Comparison of ENCODE assay signal across 10 cellular contexts in the genomic region with DNA sequence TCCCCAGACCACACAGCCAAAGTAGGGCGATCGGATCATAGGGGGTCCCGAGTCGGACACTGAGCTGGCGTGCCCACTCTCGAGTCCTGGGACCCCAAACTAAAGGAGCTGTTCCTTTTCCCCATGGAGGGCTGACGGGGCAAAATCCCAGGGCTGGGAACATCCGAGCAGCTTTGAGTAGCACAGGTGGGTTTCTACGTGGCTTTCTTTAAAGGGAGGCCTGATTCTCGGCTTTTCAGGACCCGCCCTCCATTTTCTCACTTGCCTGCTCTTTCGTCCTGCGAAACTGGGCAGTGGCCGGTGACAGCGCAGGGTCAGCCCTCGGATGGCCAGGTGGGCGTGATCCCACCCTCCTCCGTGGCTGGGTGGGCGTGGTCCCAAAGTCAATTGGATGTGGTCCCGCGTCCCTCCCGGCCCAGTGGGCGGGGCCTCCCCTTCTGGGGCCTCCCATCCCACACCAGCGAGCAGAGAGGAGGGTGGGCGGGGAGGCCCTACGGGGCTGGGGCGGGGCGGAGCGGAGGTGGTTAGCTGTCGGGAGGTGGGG. TPM values are rescaled to one million over a fixed set of nuclear protein-coding genes. Genes with fewer than 3 reads are reported as not detected.
A peak's percentile ranks its signal among the peaks of the same experiment; 100 is the strongest.
DNase-seq lines count a peak whose midpoint lies in the region; ATAC-seq and TF ChIP-seq lines count a peak whose summit lies in the region.
"Had no signal": no experiment of that assay in that cellular context is flagged by ENCODE, and none has a peak within 500 bp of the region (broad histone marks: within the 10 kb centered on the region; RNA-seq: fewer than 3 reads in every experiment).

No MANE protein-coding gene starts in this region.

- in situ Hi-C loops in GM13976 (cut with MboI; ENCODE audit: low sequenced_read_pairs, unreplicated experiment): no loop called here

- no peaks in the 10 kb centered on the region for H3K9me3 ChIP-seq in adrenal gland (replicated peaks in 1 of 3)

- 20 to 63% (median 22%) methylated on average over 5 to 30 of the region's 30 CpGs for WGBS in adrenal gland, 4 donors

- ATAC-seq in left ventricle myocardium superior (peak; percentile 69), GM21576 (IDR thresholded peaks at IDR 0.05; ENCODE audit: unreplicated experiment) (no peak)

- peaks cover 12 to 30% of the 10 kb centered on the region in 2 donors for H3K4me1 ChIP-seq in adrenal gland (replicated peaks in 1 of 2)

- H3K4me3 ChIP-seq in adrenal gland: peak overlapping the region in 1 of 4 donors; percentile 18

- intact Hi-C loops in adrenal gland (cut with DNase I): no loop called here
- intact Hi-C loops in left ventricle myocardium superior (cut with micrococcal nuclease): no loop called here
- intact Hi-C loops in posterior vena cava (cut with DNase I): no loop called here

- TF ChIP-seq POLR2A in adrenal gland (IDR thresholded peaks at IDR 0.05): peak; percentile 28 to 82

- TF ChIP-seq CTCF in adrenal gland (IDR thresholded peaks at IDR 0.05): no peak
- no peak for TF ChIP-seq CTCF in GM13976 (IDR thresholded peaks at IDR 0.05; ENCODE audit: borderline replicate concordance, control extremely low read depth, extremely low read depth, insufficient read depth, missing control alignments)

- peak overlapping the region; percentile 67 to 81 (median 80) for H3K27ac ChIP-seq in adrenal gland
- H3K27ac ChIP-seq: VCaP had no signal

- H3K36me3 ChIP-seq in adrenal gland (replicated peaks in 1 of 2): peaks cover 0 to 9% of the 10 kb centered on the region in 2 donors

- H3K27me3 ChIP-seq in adrenal gland: no peaks in the 10 kb centered on the region

- peak; percentile 32 for DNase-seq in EH (ENCODE audit: low read depth)
- DNase-seq in adrenal gland: peak; percentile 89 to 96 (median 93)
- DNase-seq in left ventricle myocardium superior: peak; percentile 89
- DNase-seq in posterior vena cava (ENCODE audit: low spot score): peak; percentile 94
- no peak for DNase-seq in activated CD8-positive, alpha-beta memory T cell treated with anti-CD3 and anti-CD28 coated beads, Interleukin-2, amount 50 U/mL, for 48 hours
- DNase-seq in A172 (ENCODE audit: low spot score): no peak
- DNase-seq in GM13976 (ENCODE audit: low spot score): no peak
- DNase-seq: stimulated activated naive CD4-positive, alpha-beta T cell treated with Interleukin-2 at 50 U/mL for 16 hours had no signal

RNA-seq across cellular contexts. Expression of gene TXNRD2, which starts 17.5 kb away (rescaled TPM):
- total RNA-seq in adrenal gland (10 to 100 TPM; 41.7 to 74.2 (median 56.5) TPM), left ventricle myocardium superior (42.4 TPM), posterior vena cava (10 to 100 TPM; 13.9 to 19.2 TPM)
- 100 to 1,000 TPM in 2 of 3 donors, 10 to 100 TPM in 1; 39.6 to 171 (median 148) TPM for polyA plus RNA-seq in adrenal gland
- 112 and 114 TPM in 2 replicates for total RNA-seq in A172 (2014; rRNA removed; shearing (Covaris generic))

RNA-seq across cellular contexts. Expression of gene COMT, which starts 17.5 kb away (rescaled TPM):
- total RNA-seq in adrenal gland: 100 to 1,000 TPM; 268 to 743 (median 528) TPM
- polyA plus RNA-seq in adrenal gland: 100 to 1,000 TPM in 1 of 3 donors, 10 to 100 TPM in 2; 51.3 to 220 (median 65.5) TPM
- 83.4 TPM for total RNA-seq in left ventricle myocardium superior
- total RNA-seq in posterior vena cava: 10 to 100 TPM; 81.7 to 95.4 TPM
- 91.9 and 130 TPM in 2 replicates for total RNA-seq in A172 (2014; rRNA removed; shearing (Covaris generic))

RNA-seq across cellular contexts. Expression of gene ARVCF, which starts 57.5 kb away (rescaled TPM):
- total RNA-seq in adrenal gland (10 to 100 TPM in 6 of 8 donors, 1 to 10 TPM in 2; 8.5 to 46.1 (median 23.9) TPM), left ventricle myocardium superior (26.8 TPM), posterior vena cava (10 to 100 TPM; 20.1 to 21.3 TPM)
- polyA plus RNA-seq in adrenal gland: 10 to 100 TPM in 2 of 3 donors, 1 to 10 TPM in 1; 1.2 to 74.8 (median 18.8) TPM
- 9.3 and 22.7 TPM in 2 replicates for total RNA-seq in A172 (2014; rRNA removed; shearing (Covaris generic))

Comparison
In these comparisons a context has a peak if more than half of its experiments do, and no peak if none do; other contexts are left out.
1. DNase-seq: peak in EH (single experiment), adrenal gland (7 of 7), left ventricle myocardium superior (single experiment) and posterior vena cava (single experiment); none in activated CD8-positive, alpha-beta memory T cell treated with anti-CD3 and anti-CD28 coated beads, Interleukin-2, amount 50 U/mL, for 48 hours (single experiment), A172 (single experiment) and GM13976 (single experiment).